ENCODE assay signal across 13 cellular contexts in the genomic region with DNA sequence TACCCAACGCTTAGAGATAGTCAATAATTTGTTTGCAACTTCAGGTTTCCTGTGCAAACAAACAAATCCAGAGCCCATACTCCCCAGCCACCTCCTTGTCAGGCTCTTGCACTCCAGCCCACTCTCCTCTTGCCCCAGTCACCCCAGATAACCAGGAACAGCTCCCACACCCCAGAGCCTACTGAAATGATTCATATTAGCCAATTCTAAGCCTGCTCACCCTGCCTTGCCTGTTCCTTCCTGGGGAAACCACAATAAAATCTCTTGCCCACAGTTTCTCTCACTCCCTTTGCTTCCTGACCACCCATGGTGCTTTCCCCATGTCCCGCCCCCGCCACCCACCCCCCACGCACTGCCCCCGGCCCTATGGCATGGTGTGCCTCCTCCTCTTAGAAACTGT. TPM values are rescaled to one million over a fixed set of nuclear protein-coding genes. Genes with fewer than 3 reads are reported as not detected.
DNase-seq lines count a peak whose midpoint lies in the region; ATAC-seq and TF ChIP-seq lines count a peak whose summit lies in the region.
"Had no signal": no experiment of that assay in that cellular context is flagged by ENCODE, and none has a peak within 500 bp of the region (broad histone marks: within the 10 kb centered on the region; RNA-seq: fewer than 3 reads in every experiment).

No MANE protein-coding gene starts in this region.

- no peaks in the 10 kb centered on the region for H3K9me3 Mint-ChIP-seq in activated naive CD4-positive, alpha-beta T cell treated with anti-CD3 and anti-CD28 coated beads, Interleukin-2, amount 50 U/mL, for 24 hours

- H3K27me3 Mint-ChIP-seq in activated naive CD4-positive, alpha-beta T cell treated with anti-CD3 and anti-CD28 coated beads, Interleukin-2, amount 50 U/mL, for 24 hours: no peaks in the 10 kb centered on the region

- TF ChIP-seq CTCF in heart left ventricle (IDR thresholded peaks at IDR 0.05): no peak

- H3K36me3 Mint-ChIP-seq in activated naive CD4-positive, alpha-beta T cell treated with anti-CD3 and anti-CD28 coated beads, Interleukin-2, amount 50 U/mL, for 24 hours: no peaks in the 10 kb centered on the region

- DNase-seq in SIG-M5 treated with dmso at 0.1 percent for 504 hours (lab: John Stamatoyannopoulos, UW; ENCODE audit: unreplicated experiment) (peak; percentile 37), SIG-M5 (lab: John Stamatoyannopoulos, UW) (no peak), T-helper 22 cell (ENCODE audit: low read depth) (peak; percentile 35), NCI-H774 (lab: John Stamatoyannopoulos, UW) (no peak), sciatic nerve (ENCODE audit: low spot score) (no peak), heart left ventricle (no peak)
- DNase-seq in stimulated activated CD8-positive, alpha-beta memory T cell treated with anti-CD3 and anti-CD28 coated beads, Interleukin-15, amount 100 ng/mL, for 48 hours (ENCODE audit: low read depth in 2 of 2): peak; percentile 20
- DNase-seq: effector CD8-positive, alpha-beta T cell; small intestine had no signal

- H3K4me1 Mint-ChIP-seq in activated naive CD4-positive, alpha-beta T cell treated with anti-CD3 and anti-CD28 coated beads, Interleukin-2, amount 50 U/mL, for 24 hours: peaks cover 45% of the 10 kb centered on the region

- ATAC-seq in sciatic nerve (no peak), heart left ventricle (no peak)

- no peak overlapping the region for H3K27ac Mint-ChIP-seq in activated naive CD4-positive, alpha-beta T cell treated with anti-CD3 and anti-CD28 coated beads, Interleukin-2, amount 50 U/mL, for 24 hours

- H3K9me3 ChIP-seq in heart left ventricle: no peaks in the 10 kb centered on the region
- H3K9me3 ChIP-seq: suprapubic skin had no signal

- intact Hi-C loops in sciatic nerve (cut with DNase I) (no loop called here), heart left ventricle (cut with DNase I) (no loop called here)

- H3K27me3 ChIP-seq in heart left ventricle: peaks cover 2 to 43% (median 8%) of the 10 kb centered on the region in 9 donors

- H3K27ac ChIP-seq in heart left ventricle: no peak overlapping the region
- H3K27ac ChIP-seq: suprapubic skin had no signal

- peak overlapping the region; percentile 45 for H3K4me3 Mint-ChIP-seq in activated naive CD4-positive, alpha-beta T cell treated with anti-CD3 and anti-CD28 coated beads, Interleukin-2, amount 50 U/mL, for 24 hours

- peaks cover 0 to 6% (median 0%) of the 10 kb centered on the region in 12 donors for H3K4me1 ChIP-seq in heart left ventricle
- H3K4me1 ChIP-seq: suprapubic skin had no signal

- no peaks in the 10 kb centered on the region for H3K36me3 ChIP-seq in heart left ventricle
- H3K36me3 ChIP-seq: suprapubic skin had no signal

- 34 to 38% (median 35%) methylated on average over 5 of the region's 5 CpGs for WGBS in heart left ventricle, 4 donors

- TF ChIP-seq POLR2A in heart left ventricle (IDR thresholded peaks at IDR 0.05): no peak

- no peak overlapping the region for H3K4me3 ChIP-seq in heart left ventricle
- H3K4me3 ChIP-seq: suprapubic skin had no signal

RNA-seq across cellular contexts. Expression of gene ACTL9, which starts 3.8 kb away (rescaled TPM):
- total RNA-seq in sciatic nerve (not detected), heart left ventricle (not detected)
- not detected for polyA plus RNA-seq in heart left ventricle
- total RNA-seq: G401, SK-MEL-5, suprapubic skin had no signal
- polyA plus RNA-seq: small intestine had no signal

RNA-seq across cellular contexts. Expression of gene OR2Z1, which starts 19.1 kb away (rescaled TPM):
- not detected for total RNA-seq in sciatic nerve
- not detected for total RNA-seq in heart left ventricle
- not detected for polyA plus RNA-seq in heart left ventricle
- total RNA-seq: G401, SK-MEL-5 had no signal
- polyA plus RNA-seq: small intestine had no signal

Comparison
In these comparisons a context has a peak if more than half of its experiments do, and no peak if none do; other contexts are left out.
1. DNase-seq: peak in SIG-M5 treated with dmso at 0.1 percent for 504 hours (single experiment), T-helper 22 cell (single experiment) and stimulated activated CD8-positive, alpha-beta memory T cell treated with anti-CD3 and anti-CD28 coated beads, Interleukin-15, amount 100 ng/mL, for 48 hours (2 of 2); none in SIG-M5 (single experiment), NCI-H774 (single experiment), sciatic nerve (single experiment) and heart left ventricle (0 of 5).